Comparison of ENCODE assay signal across 8 cellular contexts in genomic region chr1:78005347-78005722, GRCh38. TPM values are rescaled to one million over a fixed set of nuclear protein-coding genes. Genes with fewer than 3 reads are reported as not detected.
DNase-seq lines count a peak whose midpoint lies in the region; ATAC-seq and TF ChIP-seq lines count a peak whose summit lies in the region.

No MANE protein-coding gene starts in this region.

- H3K27ac Mint-ChIP-seq in Calu3 (ENCODE audit: unreplicated experiment), result peak overlapping the region; percentile 69

- H3K9me2 ChIP-seq in PC-9 (ENCODE audit: insufficient read depth), result no peaks in the 10 kb centered on the region

- CTCF ChIA-PET in Calu3 (lab: Charles Lee), result interaction anchor here (0.9 to 1.5 kb wide), 5 partner anchors 11 to 109 kb away, joined by 3 to 10 read pairs (median 4); partner anchors contain the start of gene FUBP1
- CTCF ChIA-PET in PC-9 (lab: Charles Lee), result interaction anchor here (1.3 to 1.7 kb wide), 2 partner anchors 25 to 27 kb away, joined by 7 to 10 read pairs; partner anchors contain the start of gene FUBP1

- POLR2A ChIA-PET in PC-9 (lab: Charles Lee; ENCODE audit: unreplicated experiment), result interaction anchor here (0.6 to 2.4 kb wide), 7 partner anchors 14 to 803 kb away, joined by 3 to 77 read pairs (median 5); partner anchors contain the start of gene FUBP1

- peaks cover 14% of the 10 kb centered on the region for H3K36me3 Mint-ChIP-seq in Calu3 (ENCODE audit: insufficient read depth, unreplicated experiment)

- no peaks in the 10 kb centered on the region for H3K9me3 Mint-ChIP-seq in Calu3 (ENCODE audit: low read depth, unreplicated experiment)

- intact Hi-C loops in Calu3 (cut with micrococcal nuclease; ENCODE audit: unreplicated experiment) (loop anchor here (1.0 kb wide), 1 partner anchor 109 kb away; no protein-coding TSS in a partner anchor), PC-9 (cut with micrococcal nuclease; ENCODE audit: unreplicated experiment) (loop anchor here (5.0 kb wide), 1 partner anchor 67 kb away; no protein-coding TSS in a partner anchor)

- H3K27me3 ChIP-seq in PC-9 (ENCODE audit: insufficient read depth, low read depth) (no peaks in the 10 kb centered on the region), parathyroid adenoma (ENCODE audit: control insufficient read depth, insufficient read depth, low read length) (no peaks in the 10 kb centered on the region)

- H4K20me1 ChIP-seq in PC-9 (ENCODE audit: insufficient read depth), result no peaks in the 10 kb centered on the region

- H2AFZ ChIP-seq in PC-9 (peak overlapping the region; percentile 66), parathyroid adenoma (peak overlapping the region; percentile 87)

- DNase-seq in Calu3 (no peak), PC-9 (no peak), epithelial cell of prostate (ENCODE audit: low read depth, low spot score) (no peak), mesenteric fat pad (ENCODE audit: low spot score) (no peak), globus pallidus (ENCODE audit: low spot score) (no peak)

- BruUV-seq in Calu3 (replicated peaks; lab: Mats Ljungman, UMichigan), result TSS peak; percentile 59
- BruUV-seq in PC-9 (replicated peaks; lab: Mats Ljungman, UMichigan), result TSS peak; percentile 57

- no peak for TF ChIP-seq CTCF in Calu3 (IDR thresholded peaks at IDR 0.05; ENCODE audit: unreplicated experiment)
- no peak for TF ChIP-seq CTCF in PC-9 (conservative IDR thresholded peaks at IDR 0.05)
- TF ChIP-seq CTCF in parathyroid adenoma (IDR thresholded peaks at IDR 0.05), result no peak

- H3F3A ChIP-seq in PC-9 (ENCODE audit: insufficient read depth, low read depth), result peaks cover 33% of the 10 kb centered on the region

- H3K36me3 ChIP-seq in PC-9 (ENCODE audit: low read depth) (no peaks in the 10 kb centered on the region), parathyroid adenoma (ENCODE audit: control insufficient read depth, insufficient read depth, low read length) (no peaks in the 10 kb centered on the region)

- peaks cover 8% of the 10 kb centered on the region for H3K4me1 Mint-ChIP-seq in Calu3 (ENCODE audit: low read depth, unreplicated experiment)

- H3K27me3 Mint-ChIP-seq in Calu3 (ENCODE audit: unreplicated experiment), result no peaks in the 10 kb centered on the region

- H3K4me3 Mint-ChIP-seq in Calu3 (ENCODE audit: low read depth, unreplicated experiment), result peak overlapping the region; percentile 75

- H3K9ac ChIP-seq in parathyroid adenoma, result peak overlapping the region; percentile 67

- H3K79me2 ChIP-seq in PC-9 (ENCODE audit: low read depth) (peaks cover 54% of the 10 kb centered on the region), parathyroid adenoma (no peaks in the 10 kb centered on the region)

- H3K4me1 ChIP-seq in PC-9 (replicated peaks; ENCODE audit: insufficient read depth), result peaks cover 52% of the 10 kb centered on the region
- no peaks in the 10 kb centered on the region for H3K4me1 ChIP-seq in parathyroid adenoma

- peak overlapping the region; percentile 79 for H3K4me2 ChIP-seq in PC-9
- H3K4me2 ChIP-seq in parathyroid adenoma (ENCODE audit: low read length), result peak overlapping the region; percentile 95

- peak overlapping the region; percentile 96 for H3K27ac ChIP-seq in PC-9
- peak overlapping the region; percentile 85 for H3K27ac ChIP-seq in epithelial cell of prostate
- peak overlapping the region; percentile 93 for H3K27ac ChIP-seq in parathyroid adenoma

- no peaks in the 10 kb centered on the region for H3K9me3 ChIP-seq in PC-9 (ENCODE audit: insufficient read depth, low read depth)
- no peaks in the 10 kb centered on the region for H3K9me3 ChIP-seq in parathyroid adenoma (ENCODE audit: control insufficient read depth, low read length)

- ATAC-seq in HG03571 (IDR thresholded peaks at IDR 0.05; ENCODE audit: unreplicated experiment), result no peak
- ATAC-seq in HG02623 (IDR thresholded peaks at IDR 0.05; ENCODE audit: unreplicated experiment), result no peak

- H3K4me3 ChIP-seq in PC-9, result peak overlapping the region; percentile 73
- H3K4me3 ChIP-seq in parathyroid adenoma (ENCODE audit: low read depth, low read length), result peak overlapping the region; percentile 96

RNA-seq across cellular contexts. Expression of gene DNAJB4, which starts 0.6 kb away (rescaled TPM):
- 15.0 and 23.0 TPM in 2 replicates for total RNA-seq in Calu3 (2022)
- 35.6 and 45.5 TPM in 2 replicates for total RNA-seq in PC-9 (2021)
- total RNA-seq in mesenteric fat pad, result 25.2 TPM

RNA-seq across cellular contexts. Expression of gene FUBP1, which starts 26.5 kb away (rescaled TPM):
- 165 and 188 TPM in 2 replicates for total RNA-seq in Calu3 (2022)
- total RNA-seq in PC-9 (2021), result 101 and 152 TPM in 2 replicates
- total RNA-seq in mesenteric fat pad, result 93.6 TPM

RNA-seq across cellular contexts. Expression of gene GIPC2, which starts 40.4 kb away (rescaled TPM):
- total RNA-seq in Calu3 (2022) (2.1 and 2.8 TPM in 2 replicates), PC-9 (2021) (0.20 and 0.30 TPM in 2 replicates), mesenteric fat pad (2.7 TPM)
